ENCODE assay signal across 15 cellular contexts in genomic region chr10:66586073-66586472, GRCh38.
DNase-seq lines count a peak whose midpoint lies in the region; ATAC-seq, FAIRE-seq and TF ChIP-seq lines count a peak whose summit lies in the region.
"Had no signal": no experiment of that assay in that cellular context is flagged by ENCODE, and none has a peak within 500 bp of the region (broad histone marks: within the 10 kb centered on the region; RNA-seq: fewer than 3 reads in every experiment).

No MANE protein-coding gene starts in this region.

- no peak for TF ChIP-seq POLR2A in GM12878 (IDR thresholded peaks at IDR 0.05; ENCODE audit: low read depth, low read length)

- H3K4me3 ChIP-seq in Caco-2 (ENCODE audit: low read depth, low read length) (no peak overlapping the region), Karpas-422 (ENCODE audit: low read length) (no peak overlapping the region), GM12878 (no peak overlapping the region)
- H3K4me3 ChIP-seq: upper lobe of left lung had no signal

- H3K4me2 ChIP-seq in Karpas-422 (ENCODE audit: low read depth, low read length, poor library complexity, severe bottlenecking) (no peak overlapping the region), GM12878 (ENCODE audit: control insufficient read depth, insufficient read depth) (no peak overlapping the region)

- in situ Hi-C loops in GM12878 (cut with MboI): no loop called here

- no peak for FAIRE-seq in GM12878 (lab: Jason Lieb, UNC)

- H2AFZ ChIP-seq in Karpas-422 (ENCODE audit: low read length) (no peak overlapping the region), GM12878 (ENCODE audit: control insufficient read depth, low read depth, low read length) (no peak overlapping the region)

- intact Hi-C loops in Caco-2 (cut with micrococcal nuclease; ENCODE audit: unreplicated experiment): loop anchor here (1.0 kb wide), 1 partner anchor 345 kb away; no protein-coding TSS in a partner anchor
- intact Hi-C loops in GM12878 (cut with micrococcal nuclease; ENCODE audit: unreplicated experiment): loop anchor here (5.0 kb wide), 1 partner anchor 346 kb away; no protein-coding TSS in a partner anchor
- intact Hi-C loops in left cardiac atrium (cut with DNase I): no loop called here

- RAD21 ChIA-PET in GM12878 (lab: Charles Lee; ENCODE audit: unreplicated experiment): interaction anchor here (0.8 to 1.7 kb wide), 5 partner anchors 257 to 345 kb away, joined by 3 to 4 read pairs (median 3); partner anchors contain the start of gene LRRTM3

- H3K9ac ChIP-seq in Karpas-422 (ENCODE audit: low read length): no peak overlapping the region
- no peak overlapping the region for H3K9ac ChIP-seq in GM12878 (ENCODE audit: control insufficient read depth, insufficient read depth, low read length)

- SMC1A ChIA-PET in GM12878 (lab: Charles Lee; ENCODE audit: uncharacterized antibody, unreplicated experiment): interaction anchor here (1.4 to 3.2 kb wide), 3 partner anchors 12 to 346 kb away, joined by 3 to 14 read pairs (median 3); no protein-coding TSS in a partner anchor

- no TSS peak for BruUV-seq in Caco-2 (replicated peaks; lab: Mats Ljungman, UMichigan)
- no TSS peak for BruUV-seq in GM12878 (replicated peaks; lab: Mats Ljungman, UMichigan)

- POLR2A ChIA-PET in Caco-2 (lab: Charles Lee) (no interaction called here), GM12878 (lab: Charles Lee) (no interaction called here)

- no peak overlapping the region for H3K27ac Mint-ChIP-seq in Caco-2 (ENCODE audit: unreplicated experiment)
- H3K27ac Mint-ChIP-seq: activated naive CD8-positive, alpha-beta T cell treated with anti-CD3 and anti-CD28 coated beads, Interleukin-2, amount 10 ng/mL, durations not matched to agents 7 days and 5 days; mesothelial cell of epicardium had no signal

- DNase-seq in Caco-2 (peak in 1 of 2 experiments; percentile 21), Karpas-422 (peak; percentile 43), GM12878 (ENCODE audit: low read depth, low spot score) (no peak), left kidney (ENCODE audit: low read depth, low spot score) (peak; percentile 4), left cardiac atrium (no peak)
- DNase-seq in activated naive CD4-positive, alpha-beta T cell treated with anti-CD3 and anti-CD28 coated beads, Interleukin-2, amount 50 U/mL, for 16 hours: no peak
- DNase-seq: activated CD4-positive, alpha-beta T cell treated with anti-CD3 and anti-CD28 coated beads, Interleukin-2, amount 50 U/mL, for 4 hours; activated naive CD8-positive, alpha-beta T cell treated with anti-CD3 and anti-CD28 coated beads, Interleukin-2, amount 10 ng/mL, durations not matched to agents 7 days and 5 days; C1 segment of cervical spinal cord; NCI-H524; right cardiac atrium; upper lobe of left lung had no signal

- no peaks in the 10 kb centered on the region for H3K27me3 ChIP-seq in Caco-2 (replicated peaks; ENCODE audit: control insufficient read depth, insufficient read depth, low read length)
- H3K27me3 ChIP-seq in Karpas-422 (ENCODE audit: low read length): no peaks in the 10 kb centered on the region
- H3K27me3 ChIP-seq in GM12878 (replicated peaks in 1 of 2; ENCODE audit: control insufficient read depth in 2 of 2, insufficient read depth in 2 of 2, low read length in 1 of 2): no peaks in the 10 kb centered on the region
- H3K27me3 ChIP-seq: upper lobe of left lung had no signal

- peak; percentile 26 to 29 for TF ChIP-seq CTCF in Caco-2 (IDR thresholded peaks at IDR 0.05; ENCODE audit: insufficient read depth in 1 of 2, low read depth in 1 of 2, low read length in 1 of 2, severe bottlenecking in 1 of 2, unreplicated experiment in 1 of 2)
- no peak for TF ChIP-seq CTCF in GM12878 (IDR thresholded peaks at IDR 0.05 in 2 of 3, conservative IDR thresholded peaks at IDR 0.05 in 1 of 3; ENCODE audit: control insufficient read depth in 2 of 3, extremely low read depth in 1 of 3, insufficient read depth in 1 of 3, low read depth in 3 of 3, low read length in 3 of 3)

- WGBS in GM12878 (ENCODE audit: insufficient coverage, insufficient replicate concordance, low lambda C conversion rate, missing lambda C conversion rate): 14% methylated on average over 5 of the region's 5 CpGs

- TF ChIP-seq EP300 in GM12878 (IDR thresholded peaks at IDR 0.05; ENCODE audit: borderline replicate concordance in 1 of 2, control insufficient read depth in 1 of 2, low read depth in 2 of 2, low read length in 2 of 2): no peak

- TF ChIP-seq RAD21 in GM12878 (IDR thresholded peaks at IDR 0.05; ENCODE audit: insufficient read depth, low read depth, low read length): no peak

- no peak overlapping the region for H3K27ac ChIP-seq in Karpas-422 (ENCODE audit: low read length)
- H3K27ac ChIP-seq in GM12878 (ENCODE audit: control insufficient read depth, insufficient read depth): no peak overlapping the region
- H3K27ac ChIP-seq: upper lobe of left lung had no signal

- no peak overlapping the region for H3K4me3 Mint-ChIP-seq in Caco-2 (ENCODE audit: unreplicated experiment)
- H3K4me3 Mint-ChIP-seq: activated naive CD8-positive, alpha-beta T cell treated with anti-CD3 and anti-CD28 coated beads, Interleukin-2, amount 10 ng/mL, durations not matched to agents 7 days and 5 days; mesothelial cell of epicardium had no signal

- H3K79me2 ChIP-seq in Karpas-422 (ENCODE audit: low read length) (no peaks in the 10 kb centered on the region), GM12878 (ENCODE audit: control insufficient read depth, insufficient read depth, low read length) (no peaks in the 10 kb centered on the region)

- H3K4me1 Mint-ChIP-seq in Caco-2 (ENCODE audit: low read depth, unreplicated experiment): no peaks in the 10 kb centered on the region
- H3K4me1 Mint-ChIP-seq: activated naive CD8-positive, alpha-beta T cell treated with anti-CD3 and anti-CD28 coated beads, Interleukin-2, amount 10 ng/mL, durations not matched to agents 7 days and 5 days had no signal

- H4K20me1 ChIP-seq in Karpas-422 (ENCODE audit: insufficient read depth, low read depth, low read length): no peaks in the 10 kb centered on the region
- no peaks in the 10 kb centered on the region for H4K20me1 ChIP-seq in GM12878 (ENCODE audit: control insufficient read depth, insufficient read depth)

- H3K9me3 Mint-ChIP-seq in Caco-2 (ENCODE audit: unreplicated experiment): no peaks in the 10 kb centered on the region
- H3K9me3 Mint-ChIP-seq: activated naive CD8-positive, alpha-beta T cell treated with anti-CD3 and anti-CD28 coated beads, Interleukin-2, amount 10 ng/mL, durations not matched to agents 7 days and 5 days had no signal

- no peaks in the 10 kb centered on the region for H3K9me2 ChIP-seq in Karpas-422 (replicated peaks; ENCODE audit: insufficient read depth, low read length)

- CTCF ChIA-PET in Caco-2 (lab: Charles Lee): interaction anchor here (1.1 kb wide), 1 partner anchor 18 kb away, joined by 3 read pairs; no protein-coding TSS in a partner anchor
- CTCF ChIA-PET in GM12878 (lab: Yijun Ruan, JAX): interaction anchor here (0.7 to 2.0 kb wide), 8 partner anchors 10 to 1193 kb away, joined by 3 to 8 read pairs (median 3); no protein-coding TSS in a partner anchor

- H3K36me3 Mint-ChIP-seq in Caco-2 (ENCODE audit: insufficient read depth, unreplicated experiment): no peaks in the 10 kb centered on the region
- H3K36me3 Mint-ChIP-seq: activated naive CD8-positive, alpha-beta T cell treated with anti-CD3 and anti-CD28 coated beads, Interleukin-2, amount 10 ng/mL, durations not matched to agents 7 days and 5 days; mesothelial cell of epicardium had no signal

- H3K4me1 ChIP-seq in Caco-2 (no peaks in the 10 kb centered on the region), Karpas-422 (ENCODE audit: low read length) (no peaks in the 10 kb centered on the region), GM12878 (ENCODE audit: control insufficient read depth, insufficient read depth, low read length) (no peaks in the 10 kb centered on the region)
- H3K4me1 ChIP-seq: upper lobe of left lung had no signal

- no peaks in the 10 kb centered on the region for H3K27me3 Mint-ChIP-seq in Caco-2 (ENCODE audit: insufficient read depth, unreplicated experiment)
- H3K27me3 Mint-ChIP-seq: activated naive CD8-positive, alpha-beta T cell treated with anti-CD3 and anti-CD28 coated beads, Interleukin-2, amount 10 ng/mL, durations not matched to agents 7 days and 5 days had no signal

- peak; percentile 52 for ATAC-seq in GM12878
- ATAC-seq in GM19351 (IDR thresholded peaks at IDR 0.05; ENCODE audit: unreplicated experiment): no peak
- no peak for ATAC-seq in left cardiac atrium
- no peak for ATAC-seq in GM18861 (IDR thresholded peaks at IDR 0.05; ENCODE audit: unreplicated experiment)
- ATAC-seq: right cardiac atrium had no signal

- no peaks in the 10 kb centered on the region for H3K9me3 ChIP-seq in Caco-2
- H3K9me3 ChIP-seq in Karpas-422 (ENCODE audit: low read length): no peaks in the 10 kb centered on the region
- H3K9me3 ChIP-seq in GM12878 (replicated peaks; ENCODE audit: control insufficient read depth, insufficient read depth, low read length): no peaks in the 10 kb centered on the region
- H3K9me3 ChIP-seq: upper lobe of left lung had no signal

- H3K36me3 ChIP-seq in Caco-2 (ENCODE audit: control insufficient read depth, insufficient read depth, low read length) (no peaks in the 10 kb centered on the region), Karpas-422 (ENCODE audit: insufficient read depth, low read length) (no peaks in the 10 kb centered on the region), GM12878 (ENCODE audit: control insufficient read depth in 2 of 2, insufficient read depth in 2 of 2, low read length in 1 of 2) (no peaks in the 10 kb centered on the region)
- H3K36me3 ChIP-seq: upper lobe of left lung had no signal

Comparison
In these comparisons a context has a peak if more than half of its experiments do, and no peak if none do; other contexts are left out.
1. DNase-seq: peak in Karpas-422 (single experiment) and left kidney (single experiment); none in GM12878 (single experiment), activated naive CD4-positive, alpha-beta T cell treated with anti-CD3 and anti-CD28 coated beads, Interleukin-2, amount 50 U/mL, for 16 hours (single experiment) and left cardiac atrium (single experiment).
2. CTCF ChIP-seq: peak in Caco-2 (2 of 2); none in GM12878 (0 of 3).
3. intact Hi-C loops: an anchor here in Caco-2 (1.0 kb wide) and GM12878 (5.0 kb wide); none called in left cardiac atrium.